Comparison of ENCODE assay signal across 8 cellular contexts in the genomic region with DNA sequence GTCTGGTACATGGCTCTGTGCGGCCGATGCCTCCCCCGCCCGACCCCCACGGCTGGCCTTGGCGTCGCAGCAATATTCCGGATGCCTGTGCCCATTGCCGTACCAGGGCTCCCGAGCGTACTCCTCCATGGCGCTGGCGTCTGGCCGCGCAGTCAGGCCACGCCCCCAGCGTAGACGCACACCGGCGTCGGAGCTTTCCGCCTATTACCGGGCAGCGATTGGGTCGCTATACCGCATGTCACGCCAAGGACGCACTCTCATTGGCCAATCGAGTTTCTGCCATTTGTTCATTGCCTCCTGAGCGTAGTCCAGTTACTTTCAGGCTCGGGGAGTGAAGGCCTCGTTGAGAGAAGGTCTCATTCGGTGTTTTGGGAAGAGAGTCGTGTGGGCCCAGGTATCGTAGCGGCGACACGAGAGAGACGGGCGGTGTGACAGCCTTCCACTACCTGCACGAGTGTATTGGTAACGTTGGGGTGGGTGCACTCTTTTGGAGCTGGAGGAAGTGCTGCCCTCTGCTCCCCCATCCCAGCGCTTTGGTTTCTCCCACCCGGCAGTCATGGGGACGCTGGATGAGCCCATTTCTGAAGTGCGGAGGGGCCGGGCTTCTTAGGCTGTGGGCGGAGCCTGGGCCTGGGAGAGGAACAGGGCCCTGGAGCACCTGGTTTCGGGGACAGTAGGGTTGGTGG. TPM values are rescaled to one million over a fixed set of nuclear protein-coding genes. Genes with fewer than 3 reads are reported as not detected.
DNase-seq lines count a peak whose midpoint lies in the region; ATAC-seq and TF ChIP-seq lines count a peak whose summit lies in the region.

Gene PQBP1, plus strand, starts transcription at position 310 of the 686 bp plus-strand sequence. CDS start 580 bp downstream, outside the sequence.
Gene TIMM17B, minus strand, starts transcription at position 148 of the 686 bp plus-strand sequence. Its CDS starts 19 bp downstream, at position 129.

- H3K27ac Mint-ChIP-seq in T-helper 1 cell treated with Interleukin-12 subunit alpha and Interleukin-12 subunit beta and Interleukin-4 antibody, amounts not matched to agents 30 μg/mL and 1 μg/mL, for 36 hours, result peak within 1 kb of the TSS; percentile 99
- H3K27ac Mint-ChIP-seq in progenitor cell of endocrine pancreas, result peak within 1 kb of the TSS; percentile 96

- peak; percentile 90 for ATAC-seq in HG02884 (IDR thresholded peaks at IDR 0.05; ENCODE audit: unreplicated experiment)
- peak; percentile 97 for ATAC-seq in left cardiac atrium

- in situ Hi-C loops in GM13977 (cut with MboI; ENCODE audit: low pct_unique_long_range_greater_than_20kb, low sequenced_read_pairs, unreplicated experiment), result no loop called here

- peaks cover 15% of the 10 kb centered on the region for H3K36me3 Mint-ChIP-seq in T-helper 1 cell treated with Interleukin-12 subunit alpha and Interleukin-12 subunit beta and Interleukin-4 antibody, amounts not matched to agents 30 μg/mL and 1 μg/mL, for 36 hours (ENCODE audit: low read depth)
- peaks cover 1% of the 10 kb centered on the region for H3K36me3 Mint-ChIP-seq in progenitor cell of endocrine pancreas (ENCODE audit: insufficient read depth)

- no peaks in the 10 kb centered on the region for H3K9me3 Mint-ChIP-seq in T-helper 1 cell treated with Interleukin-12 subunit alpha and Interleukin-12 subunit beta and Interleukin-4 antibody, amounts not matched to agents 30 μg/mL and 1 μg/mL, for 36 hours
- peaks cover 6% of the 10 kb centered on the region for H3K9me3 Mint-ChIP-seq in progenitor cell of endocrine pancreas (ENCODE audit: low read depth)

- no peaks in the 10 kb centered on the region for H3K27me3 Mint-ChIP-seq in T-helper 1 cell treated with Interleukin-12 subunit alpha and Interleukin-12 subunit beta and Interleukin-4 antibody, amounts not matched to agents 30 μg/mL and 1 μg/mL, for 36 hours (ENCODE audit: low read depth)
- no peaks in the 10 kb centered on the region for H3K27me3 Mint-ChIP-seq in progenitor cell of endocrine pancreas

- peak within 1 kb of the TSS; percentile 95 for H3K4me3 Mint-ChIP-seq in T-helper 1 cell treated with Interleukin-12 subunit alpha and Interleukin-12 subunit beta and Interleukin-4 antibody, amounts not matched to agents 30 μg/mL and 1 μg/mL, for 36 hours
- H3K4me3 Mint-ChIP-seq in progenitor cell of endocrine pancreas (ENCODE audit: low read depth), result peak within 1 kb of the TSS; percentile 76

- TF ChIP-seq CTCF in GM13977 (IDR thresholded peaks at IDR 0.05; ENCODE audit: extremely low read depth, insufficient read depth, missing control alignments) (no peak), progenitor cell of endocrine pancreas (IDR thresholded peaks at IDR 0.05; ENCODE audit: unreplicated experiment) (no peak)

- peaks cover 17% of the 10 kb centered on the region for H3K4me1 Mint-ChIP-seq in T-helper 1 cell treated with Interleukin-12 subunit alpha and Interleukin-12 subunit beta and Interleukin-4 antibody, amounts not matched to agents 30 μg/mL and 1 μg/mL, for 36 hours (ENCODE audit: low read depth)
- peaks cover 7% of the 10 kb centered on the region for H3K4me1 Mint-ChIP-seq in progenitor cell of endocrine pancreas (ENCODE audit: low read depth)

- DNase-seq in GM13977 (ENCODE audit: low spot score) (peak; percentile 87), NCI-H1694 (lab: John Stamatoyannopoulos, UW) (peak; percentile 95), amygdala (lab: John Stamatoyannopoulos, UW) (peak; percentile 55 to 94 (median 84)), left cardiac atrium (peak; percentile 91), progenitor cell of endocrine pancreas (ENCODE audit: low spot score, unreplicated experiment) (peak; percentile 77), ureter (ENCODE audit: low spot score) (peak; percentile 90)

- intact Hi-C loops in left cardiac atrium (cut with DNase I), result loop anchor here in 1 of 2 donors (5.0 kb wide), 1 partner anchor 145 kb away; the partner anchor contains the start of gene TFE3

RNA-seq across cellular contexts. Expression of gene PQBP1, which starts in this region (rescaled TPM):
- 10 to 100 TPM; 49.5 to 63.7 TPM for total RNA-seq in left cardiac atrium
- 71.5 and 75.4 TPM in 2 replicates for total RNA-seq in progenitor cell of endocrine pancreas
- total RNA-seq in ureter, result 65.1 TPM

RNA-seq across cellular contexts. Expression of gene TIMM17B, which starts in this region (rescaled TPM):
- 10 to 100 TPM; 52.4 to 60.3 TPM for total RNA-seq in left cardiac atrium
- 68.1 and 73.8 TPM in 2 replicates for total RNA-seq in progenitor cell of endocrine pancreas
- 50.6 TPM for total RNA-seq in ureter

Comparison
In these comparisons a context has a peak if more than half of its experiments do, and no peak if none do; other contexts are left out.
1. Peak in every context shown above with its lines: DNase-seq and ATAC-seq.